Comparison of ENCODE assay signal across 9 cellular contexts in genomic region chr20:47316776-47317126, GRCh38. TPM values are rescaled to one million over a fixed set of nuclear protein-coding genes. Genes with fewer than 3 reads are reported as not detected.
DNase-seq lines count a peak whose midpoint lies in the region; ATAC-seq and TF ChIP-seq lines count a peak whose summit lies in the region.
"Had no signal": no experiment of that assay in that cellular context is flagged by ENCODE, and none has a peak within 500 bp of the region (broad histone marks: within the 10 kb centered on the region; RNA-seq: fewer than 3 reads in every experiment).

No MANE protein-coding gene starts in this region.

- peaks cover 71% of the 10 kb centered on the region for H3K4me1 ChIP-seq in iPS-20b (ENCODE audit: insufficient read depth, low read length)

- H3K27ac ChIP-seq in HL-60 (replicated peaks): peak overlapping the region; percentile 72
- H3K27ac ChIP-seq in iPS-20b (ENCODE audit: low read length): peak overlapping the region; percentile 99
- peak overlapping the region; percentile 38 to 99 (median 94) for H3K27ac ChIP-seq in skin epidermis

- peak in 1 of 2 donors; percentile 1 for ATAC-seq in activated naive CD4-positive, alpha-beta T cell treated with anti-CD3 and anti-CD28 coated beads, Interleukin-2, amount 50 U/mL, for 72 hours
- ATAC-seq in HG03439 (IDR thresholded peaks at IDR 0.05; ENCODE audit: unreplicated experiment) (no peak), GM21390 (IDR thresholded peaks at IDR 0.05; ENCODE audit: unreplicated experiment) (no peak)

- H3K27ac Mint-ChIP-seq in activated naive CD4-positive, alpha-beta T cell treated with anti-CD3 and anti-CD28 coated beads, Interleukin-2, amount 50 U/mL, for 72 hours: peak overlapping the region; percentile 60 to 85

- H3K36me3 Mint-ChIP-seq in activated naive CD4-positive, alpha-beta T cell treated with anti-CD3 and anti-CD28 coated beads, Interleukin-2, amount 50 U/mL, for 72 hours: peaks cover 0 to 20% of the 10 kb centered on the region in 2 donors

- TF ChIP-seq CTCF in HL-60 (IDR thresholded peaks at IDR 0.05; ENCODE audit: insufficient read depth, low read length): no peak

- H3K9me3 Mint-ChIP-seq in activated naive CD4-positive, alpha-beta T cell treated with anti-CD3 and anti-CD28 coated beads, Interleukin-2, amount 50 U/mL, for 72 hours: no peaks in the 10 kb centered on the region

- peak overlapping the region; percentile 96; the same call in 1 of the 2 replicates for H3K9ac ChIP-seq in iPS-20b (ENCODE audit: low read depth, low read length)

- H3K27me3 ChIP-seq in HL-60 (ENCODE audit: insufficient read depth, poor library complexity, severe bottlenecking) (no peaks in the 10 kb centered on the region), iPS-20b (ENCODE audit: insufficient read depth, low read length) (no peaks in the 10 kb centered on the region)

- DNase-seq in HL-60 (ENCODE audit: low read depth in 1 of 2, low spot score in 1 of 2) (no peak), NCI-H1694 treated with DMSO at 0.1 percent for 48 hours (lab: John Stamatoyannopoulos, UW) (no peak), ureter (ENCODE audit: low spot score) (no peak)
- no peak for DNase-seq in activated naive CD4-positive, alpha-beta T cell treated with anti-CD3 and anti-CD28 coated beads, Interleukin-2, amount 50 U/mL, for 72 hours (ENCODE audit: low spot score in 2 of 2)
- DNase-seq: NCI-H345 had no signal

- no peaks in the 10 kb centered on the region for H3K9me3 ChIP-seq in iPS-20b (ENCODE audit: insufficient read depth, low read depth, low read length)

- H3K4me3 ChIP-seq in HL-60 (replicated peaks; ENCODE audit: insufficient read depth, low read length) (no peak overlapping the region), iPS-20b (ENCODE audit: low read length) (0 out of 2 replicates have a peak overlapping the region, but pooled peaks have one; percentile 14), skin epidermis (no peak overlapping the region)

- peaks cover 7% of the 10 kb centered on the region; the same call in 1 of the 2 replicates for H3K36me3 ChIP-seq in iPS-20b (ENCODE audit: insufficient read depth, low read depth, low read length)

RNA-seq across cellular contexts. Expression of gene ZMYND8, which starts 39.7 kb away (rescaled TPM):
- total RNA-seq in activated naive CD4-positive, alpha-beta T cell treated with anti-CD3 and anti-CD28 coated beads, Interleukin-2, amount 50 U/mL, for 72 hours: 10 to 100 TPM; 35.7 to 46.4 TPM
- 113 TPM for total RNA-seq in ureter
